Comparison of ENCODE assay signal across 8 cellular contexts in genomic region chr16:51982715-51983680, GRCh38.
DNase-seq lines count a peak whose midpoint lies in the region; ATAC-seq lines count a peak whose summit lies in the region.

No MANE protein-coding gene starts in this region.

- DNase-seq in activated T-cell treated with anti-CD3 and anti-CD28 coated beads for 24 hours (ENCODE audit: low read depth) (peak; percentile 5), NCI-H446 (lab: John Stamatoyannopoulos, UW) (peak; percentile 32 to 63), amniotic epithelial cell (ENCODE audit: low read depth) (peak; percentile 65), hepatic stellate cell (ENCODE audit: low spot score) (peak; percentile 18), T-helper 17 cell (no peak)
- DNase-seq in activated T-cell treated with anti-CD3 and anti-CD28 coated beads, Interleukin-2, amount 50 U/mL, for 1 hour: no peak
- peak; percentile 21 for DNase-seq in stimulated activated naive CD8-positive, alpha-beta T cell treated with anti-CD3 and anti-CD28 coated beads, Interleukin-15, Interleukin-2, amounts not matched to agents 100 U/mL and 50 U/mL, for 24 hours

- H3K4me3 Mint-ChIP-seq in T-helper 17 cell: no peak overlapping the region

- no peaks in the 10 kb centered on the region for H3K9me3 ChIP-seq in T-helper 17 cell (ENCODE audit: control insufficient read depth, low read length, poor library complexity, severe bottlenecking)

- H3K4me1 Mint-ChIP-seq in T-helper 17 cell: no peaks in the 10 kb centered on the region

- H3K27ac Mint-ChIP-seq in T-helper 17 cell: no peak overlapping the region

- no peaks in the 10 kb centered on the region for H3K27me3 Mint-ChIP-seq in T-helper 17 cell

- peak; percentile 72 for ATAC-seq in HG03159 (IDR thresholded peaks at IDR 0.05; ENCODE audit: unreplicated experiment)
- no peak for ATAC-seq in stimulated activated naive CD8-positive, alpha-beta T cell treated with anti-CD3 and anti-CD28 coated beads, Interleukin-15, Interleukin-2, amounts not matched to agents 100 U/mL and 50 U/mL, for 24 hours
- ATAC-seq in T-helper 17 cell: no peak

- no peaks in the 10 kb centered on the region for H3K36me3 Mint-ChIP-seq in T-helper 17 cell (ENCODE audit: low read depth)

Comparison
In these comparisons a context has a peak if more than half of its experiments do, and no peak if none do; other contexts are left out.
1. DNase-seq: peak in activated T-cell treated with anti-CD3 and anti-CD28 coated beads for 24 hours (single experiment), NCI-H446 (2 of 2), amniotic epithelial cell (single experiment), hepatic stellate cell (single experiment) and stimulated activated naive CD8-positive, alpha-beta T cell treated with anti-CD3 and anti-CD28 coated beads, Interleukin-15, Interleukin-2, amounts not matched to agents 100 U/mL and 50 U/mL, for 24 hours (single experiment); none in activated T-cell treated with anti-CD3 and anti-CD28 coated beads, Interleukin-2, amount 50 U/mL, for 1 hour (single experiment) and T-helper 17 cell (0 of 3).